Comparison of ENCODE assay signal across 10 cellular contexts in the genomic region with DNA sequence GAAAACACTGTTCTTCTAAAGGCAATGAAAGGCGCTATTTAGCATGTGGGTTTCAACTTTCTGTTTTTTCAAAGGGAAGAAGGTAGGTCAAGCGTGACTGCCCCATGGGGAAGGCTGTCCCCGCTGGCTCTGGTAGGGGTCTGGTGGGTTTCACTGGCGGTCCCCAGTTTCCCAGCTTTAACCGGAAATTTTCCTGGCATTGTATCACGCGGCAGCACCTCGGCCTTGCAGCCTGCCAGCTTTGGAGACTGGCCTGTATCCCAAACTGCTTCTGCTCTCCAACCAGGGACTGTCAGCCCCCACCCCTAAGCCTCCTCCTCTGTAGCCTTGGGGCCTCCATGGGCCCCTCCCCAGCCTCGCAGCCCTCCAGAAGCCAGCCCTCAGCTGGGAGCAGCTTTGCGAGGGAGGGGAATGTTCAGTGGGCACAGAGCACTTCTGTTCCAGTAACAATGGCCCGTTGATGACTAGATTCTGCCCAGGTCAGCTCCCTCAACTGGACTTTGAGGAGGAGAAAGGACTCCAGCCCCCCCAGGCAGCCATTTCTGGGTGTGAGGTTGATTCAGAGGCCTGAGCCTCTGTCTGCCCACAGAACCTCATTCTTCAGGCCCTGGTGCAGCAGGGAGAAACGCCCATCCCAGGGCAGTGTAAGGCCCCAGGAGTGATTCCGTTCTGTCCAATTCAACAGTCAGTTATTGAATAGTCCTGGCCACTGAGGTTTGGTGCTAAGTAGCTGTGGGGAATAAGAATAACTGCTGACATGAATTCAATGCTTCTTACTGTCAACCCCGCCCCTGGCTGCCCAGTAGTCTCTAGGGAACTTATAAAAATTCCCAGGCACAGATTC. TPM values are rescaled to one million over a fixed set of nuclear protein-coding genes. Genes with fewer than 3 reads are reported as not detected.
DNase-seq lines count a peak whose midpoint lies in the region; ATAC-seq and TF ChIP-seq lines count a peak whose summit lies in the region.
"Had no signal": no experiment of that assay in that cellular context is flagged by ENCODE, and none has a peak within 500 bp of the region (broad histone marks: within the 10 kb centered on the region; RNA-seq: fewer than 3 reads in every experiment).

No MANE protein-coding gene starts in this region.

- peaks cover 4% of the 10 kb centered on the region for H3K36me3 Mint-ChIP-seq in neural progenitor cell
- H3K36me3 Mint-ChIP-seq in activated naive CD4-positive, alpha-beta T cell treated with anti-CD3 and anti-CD28 coated beads, Interleukin-2, amount 10 ng/mL, durations not matched to agents 7 days and 5 days, result no peaks in the 10 kb centered on the region

- no peak for TF ChIP-seq CTCF in cardiac muscle cell (IDR thresholded peaks at IDR 0.05; ENCODE audit: low read depth, low read length)
- TF ChIP-seq CTCF in fibroblast of the aortic adventitia (IDR thresholded peaks at IDR 0.05; ENCODE audit: insufficient read depth, low read length), result no peak
- no peak for TF ChIP-seq CTCF in neural progenitor cell (IDR thresholded peaks at IDR 0.05)

- H3K4me3 ChIP-seq in cardiac muscle cell, result no peak overlapping the region
- H3K4me3 ChIP-seq in fibroblast of the aortic adventitia (ENCODE audit: low read depth, low read length), result no peak overlapping the region
- no peak overlapping the region for H3K4me3 ChIP-seq in neural progenitor cell
- no peak overlapping the region for H3K4me3 ChIP-seq in aorta (ENCODE audit: low read length in 2 of 2)

- no peaks in the 10 kb centered on the region for H3K36me3 ChIP-seq in cardiac muscle cell
- H3K36me3 ChIP-seq in neural progenitor cell, result no peaks in the 10 kb centered on the region
- no peaks in the 10 kb centered on the region for H3K36me3 ChIP-seq in aorta (ENCODE audit: control insufficient read depth in 1 of 2, insufficient read depth in 2 of 2, low read length in 1 of 2)

- H3K4me3 Mint-ChIP-seq in neural progenitor cell, result peak overlapping the region; percentile 60
- H3K4me3 Mint-ChIP-seq in activated naive CD4-positive, alpha-beta T cell treated with anti-CD3 and anti-CD28 coated beads, Interleukin-2, amount 10 ng/mL, durations not matched to agents 7 days and 5 days, result no peak overlapping the region
- H3K4me3 Mint-ChIP-seq: activated T-helper 17 cell treated with anti-CD3 and anti-CD28 coated beads, Interleukin-2, amount 50 U/mL, for 72 hours had no signal

- peak overlapping the region; percentile 44 for H3K4me2 ChIP-seq in neural progenitor cell

- peak overlapping the region; percentile 43 for H3K27ac Mint-ChIP-seq in neural progenitor cell
- no peak overlapping the region for H3K27ac Mint-ChIP-seq in activated naive CD4-positive, alpha-beta T cell treated with anti-CD3 and anti-CD28 coated beads, Interleukin-2, amount 10 ng/mL, durations not matched to agents 7 days and 5 days

- peaks cover 16% of the 10 kb centered on the region for H3F3A ChIP-seq in neural progenitor cell (ENCODE audit: low read depth)

- CTCF ChIA-PET in activated naive CD4-positive, alpha-beta T cell treated with anti-CD3 and anti-CD28 coated beads, Interleukin-2, amount 10 ng/mL, durations not matched to agents 7 days and 5 days (lab: Charles Lee), result interaction anchor here (0.7 kb wide), 1 partner anchor 84 kb away, joined by 4 read pairs; no protein-coding TSS in a partner anchor

- DNase-seq in cardiac muscle cell (ENCODE audit: low read depth in 1 of 2, low spot score in 1 of 2) (peak in 1 of 2 donors; percentile 49), Right ventricle myocardium inferior (ENCODE audit: missing footprints) (no peak), fibroblast of the aortic adventitia (ENCODE audit: low read depth) (peak; percentile 59), neural progenitor cell (ENCODE audit: low spot score) (peak; percentile 62), aorta (peak in 1 of 2 donors; percentile 65), NCI-H345 treated with DMSO at 0.1 percent for 48 hours (lab: John Stamatoyannopoulos, UW; ENCODE audit: unreplicated experiment) (no peak)
- no peak for DNase-seq in activated naive CD4-positive, alpha-beta T cell treated with anti-CD3 and anti-CD28 coated beads, Interleukin-2, amount 10 ng/mL, durations not matched to agents 7 days and 5 days
- DNase-seq: Karpas-422 had no signal

- 14 to 16% methylated on average over 14 of the region's 14 CpGs for WGBS in aorta, 2 donors

- H3K9me3 ChIP-seq in cardiac muscle cell (ENCODE audit: low read depth) (no peaks in the 10 kb centered on the region), neural progenitor cell (ENCODE audit: low read depth) (no peaks in the 10 kb centered on the region), aorta (ENCODE audit: control insufficient read depth, low read length) (no peaks in the 10 kb centered on the region)

- peaks cover 82% of the 10 kb centered on the region for H3K4me1 Mint-ChIP-seq in neural progenitor cell
- peaks cover 10% of the 10 kb centered on the region for H3K4me1 Mint-ChIP-seq in activated naive CD4-positive, alpha-beta T cell treated with anti-CD3 and anti-CD28 coated beads, Interleukin-2, amount 10 ng/mL, durations not matched to agents 7 days and 5 days

- peaks cover 2% of the 10 kb centered on the region for H3K9me3 Mint-ChIP-seq in neural progenitor cell
- H3K9me3 Mint-ChIP-seq in activated naive CD4-positive, alpha-beta T cell treated with anti-CD3 and anti-CD28 coated beads, Interleukin-2, amount 10 ng/mL, durations not matched to agents 7 days and 5 days, result no peaks in the 10 kb centered on the region
- H3K9me3 Mint-ChIP-seq: activated T-helper 17 cell treated with anti-CD3 and anti-CD28 coated beads, Interleukin-2, amount 50 U/mL, for 72 hours had no signal

- no peaks in the 10 kb centered on the region for H3K27me3 Mint-ChIP-seq in neural progenitor cell (ENCODE audit: insufficient read depth, low read depth)
- H3K27me3 Mint-ChIP-seq in activated naive CD4-positive, alpha-beta T cell treated with anti-CD3 and anti-CD28 coated beads, Interleukin-2, amount 10 ng/mL, durations not matched to agents 7 days and 5 days, result peaks cover 8% of the 10 kb centered on the region

- ATAC-seq in Right ventricle myocardium inferior (no peak), aorta (ENCODE audit: low FRiP score) (peak; percentile 20), GM21723 (IDR thresholded peaks at IDR 0.05; ENCODE audit: unreplicated experiment) (no peak)
- ATAC-seq: activated T-helper 17 cell treated with anti-CD3 and anti-CD28 coated beads, Interleukin-2, amount 50 U/mL, for 72 hours had no signal

- peaks cover 9% of the 10 kb centered on the region for H4K20me1 ChIP-seq in neural progenitor cell (ENCODE audit: low read depth)

- H3K9ac ChIP-seq in neural progenitor cell, result no peak overlapping the region

- no peak overlapping the region for H2AFZ ChIP-seq in neural progenitor cell (replicated peaks)

- H3K4me1 ChIP-seq in cardiac muscle cell (ENCODE audit: low read depth), result peaks cover 36% of the 10 kb centered on the region
- peaks cover 43% of the 10 kb centered on the region for H3K4me1 ChIP-seq in neural progenitor cell
- peaks cover 2 to 13% of the 10 kb centered on the region in 2 donors for H3K4me1 ChIP-seq in aorta (ENCODE audit: control insufficient read depth in 1 of 2, insufficient read depth in 2 of 2, low read length in 2 of 2)

- no peaks in the 10 kb centered on the region for H3K27me3 ChIP-seq in cardiac muscle cell
- no peaks in the 10 kb centered on the region for H3K27me3 ChIP-seq in neural progenitor cell
- no peaks in the 10 kb centered on the region for H3K27me3 ChIP-seq in aorta (ENCODE audit: control insufficient read depth in 1 of 2, insufficient read depth in 2 of 2, low read length in 1 of 2)

- H3K27ac ChIP-seq in cardiac muscle cell, result peak overlapping the region; percentile 14
- H3K27ac ChIP-seq in neural progenitor cell, result peak overlapping the region; percentile 61
- H3K27ac ChIP-seq in aorta (ENCODE audit: low read depth in 1 of 2, low read length in 2 of 2), result peak overlapping the region; percentile 53 to 89

- intact Hi-C loops in Right ventricle myocardium inferior (cut with DNase I) (loop anchor here (2.0 kb wide), 1 partner anchor 16 kb away; a partner anchor contains a TSS), aorta (cut with DNase I) (no loop called here)

- peaks cover 5% of the 10 kb centered on the region for H3K79me2 ChIP-seq in neural progenitor cell (ENCODE audit: low read depth)

RNA-seq across cellular contexts. Expression of a gene that starts 17.1 kb away (rescaled TPM):
- total RNA-seq in cardiac muscle cell, result 15.4 and 22.5 TPM in 2 replicates
- polyA plus RNA-seq in cardiac muscle cell, result 1.9 and 4.8 TPM in 2 replicates
- total RNA-seq in Right ventricle myocardium inferior, result 18.1 TPM
- 18.6 and 19.3 TPM in 2 replicates for total RNA-seq in fibroblast of the aortic adventitia (ENCODE audit: low replicate concordance)
- 9.1 and 11.9 TPM in 2 replicates for total RNA-seq in neural progenitor cell (ENCODE audit: low replicate concordance)
- total RNA-seq in aorta, result 10 to 100 TPM; 30.5 to 47.9 TPM
- polyA plus RNA-seq in aorta, result 1 to 10 TPM; 4.1 to 8.6 TPM

Comparison
In these comparisons a context has a peak if more than half of its experiments do, and no peak if none do; other contexts are left out.
1. DNase-seq: peak in fibroblast of the aortic adventitia (single experiment) and neural progenitor cell (single experiment); none in Right ventricle myocardium inferior (single experiment), NCI-H345 treated with DMSO at 0.1 percent for 48 hours (single experiment) and activated naive CD4-positive, alpha-beta T cell treated with anti-CD3 and anti-CD28 coated beads, Interleukin-2, amount 10 ng/mL, durations not matched to agents 7 days and 5 days (single experiment).
2. H3K27ac ChIP-seq: peak in every context shown above with its lines; median percentile 71 in aorta; 61 in neural progenitor cell; 14 in cardiac muscle cell.